ENCODE assay signal across 35 cellular contexts in the genomic region with DNA sequence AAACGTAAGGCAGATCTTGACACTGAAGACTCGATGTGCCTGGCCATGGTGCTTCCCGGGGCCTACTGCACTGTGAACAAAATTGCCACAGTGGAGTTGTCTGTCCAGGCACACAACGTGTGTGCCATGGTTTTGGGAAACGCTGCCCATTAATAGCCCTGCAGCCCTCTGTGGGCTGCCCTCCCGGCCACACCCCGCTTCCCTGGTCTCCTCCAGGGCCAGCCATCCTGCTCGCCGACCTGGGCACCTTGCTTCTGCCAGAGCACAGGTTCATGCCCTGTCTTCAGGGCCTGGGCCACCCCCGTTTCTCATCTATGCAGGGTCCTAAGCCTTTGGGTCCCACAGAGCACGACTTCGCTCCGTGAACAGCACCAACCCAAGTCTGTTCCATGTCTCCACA. TPM values are rescaled to one million over a fixed set of nuclear protein-coding genes. Genes with fewer than 3 reads are reported as not detected.
"Had no signal": no experiment of that assay in that cellular context is flagged by ENCODE, and none has a peak within 500 bp of the region (broad histone marks: within the 10 kb centered on the region; RNA-seq: fewer than 3 reads in every experiment).

No MANE protein-coding gene starts in this region.

- H3K36me3 ChIP-seq: breast epithelium, Peyer's patch had no signal

- H3K27me3 ChIP-seq: body of pancreas, breast epithelium, Peyer's patch had no signal

- DNase-seq: activated B cell treated with CpG ODN at 0.5 μM for 24 hours; activated CD4-positive, alpha-beta memory T cell treated with anti-CD3 and anti-CD28 coated beads for 36 hours; activated CD4-positive, alpha-beta T cell treated with anti-CD3 and anti-CD28 coated beads for 4 hours; activated CD4-positive, alpha-beta T cell treated with anti-CD3 and anti-CD28 coated beads, Interleukin-2, amount 50 U/mL, for 1 hour; activated CD4-positive, CD25-positive, alpha-beta regulatory T cell treated with anti-CD3 and anti-CD28 coated beads, Interleukin-2, amount 50 U/mL, for 72 hours; activated CD8-positive, alpha-beta memory T cell treated with anti-CD3 and anti-CD28 coated beads, Interleukin-2, amount 50 U/mL, for 4 hours; activated effector memory CD4-positive, alpha-beta T cell treated with Interleukin-2 at 50 U/mL for 16 hours; activated naive CD4-positive, alpha-beta T cell treated with anti-CD3 and anti-CD28 coated beads, Interleukin-2, amount 10 ng/mL, durations not matched to agents 7 days and 5 days; activated T-cell treated with anti-CD3 and anti-CD28 coated beads for 4 hours; activated T-cell treated with anti-CD3 and anti-CD28 coated beads, Interleukin-2, amount 50 U/mL, for 48 hours; amygdala; body of pancreas; Karpas-422; KBM-7; NCI-H1105; NCI-H1417 treated with DMSO at 0.1 percent for 48 hours; NCI-H187 treated with DMSO at 0.1 percent for 48 hours; NCI-H2081; NCI-H345; NCI-H524 treated with DMSO at 0.1 percent for 48 hours; PC-3; RPMI8226; SIG-M5; T-cell; T-helper 2 cell; T-helper 9 cell had no signal

- H3K9me3 ChIP-seq: body of pancreas, breast epithelium, Peyer's patch had no signal

- H3K4me3 ChIP-seq: body of pancreas, breast epithelium, Peyer's patch had no signal

- H3K4me1 ChIP-seq: body of pancreas, breast epithelium, Peyer's patch had no signal

- H3K27ac ChIP-seq: breast epithelium, Peyer's patch, VCaP had no signal

- ATAC-seq: body of pancreas, PC-3, SK-N-SH treated with all-trans-retinoic acid at 6 μM for 48 hours, T-cell had no signal

- FAIRE-seq: astrocyte had no signal

RNA-seq across cellular contexts. Expression of a gene that starts 18.9 kb away (rescaled TPM):
- total RNA-seq: activated B cell treated with CpG ODN at 0.5 μM for 24 hours; activated CD4-positive, alpha-beta memory T cell treated with anti-CD3 and anti-CD28 coated beads for 36 hours; astrocyte; MCF 10A; PC-3; SK-MEL-5 had no signal
- polyA plus RNA-seq: IgD-negative memory B cell had no signal

RNA-seq across cellular contexts. Expression of a gene that starts 58.7 kb away (rescaled TPM):
- total RNA-seq: activated B cell treated with CpG ODN at 0.5 μM for 24 hours; activated CD4-positive, alpha-beta memory T cell treated with anti-CD3 and anti-CD28 coated beads for 36 hours; breast epithelium; MCF 10A; NCI-H460; PC-3; Peyer's patch; SK-MEL-5; T-cell had no signal
- polyA plus RNA-seq: IgD-negative memory B cell had no signal
